18 cellular contexts compared by ENCODE assay signal in the genomic region with DNA sequence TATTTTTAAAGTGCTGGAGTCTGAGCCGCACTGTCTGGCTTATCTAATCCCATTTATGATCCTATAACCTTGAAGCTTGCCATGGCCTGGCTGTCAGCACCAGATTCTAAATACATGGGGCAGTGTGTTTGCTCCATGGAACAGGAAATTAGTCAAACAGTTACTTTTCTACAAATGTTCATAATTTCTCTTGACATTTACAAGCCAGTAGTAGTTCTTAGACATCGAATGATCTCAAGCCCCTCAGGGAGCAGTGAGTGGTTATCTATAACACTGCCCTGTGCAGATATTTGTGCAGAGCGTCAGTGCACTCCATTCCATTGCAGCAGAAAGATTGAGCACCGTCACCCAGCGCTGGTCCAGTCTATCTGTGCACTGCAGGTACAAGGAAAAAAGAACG.
A peak's percentile ranks its signal among the peaks of the same experiment; 100 is the strongest.
DNase-seq lines count a peak whose midpoint lies in the region; ATAC-seq and TF ChIP-seq lines count a peak whose summit lies in the region.
"Had no signal": no experiment of that assay in that cellular context is flagged by ENCODE, and none has a peak within 500 bp of the region (broad histone marks: within the 10 kb centered on the region; RNA-seq: fewer than 3 reads in every experiment).

No MANE protein-coding gene starts in this region.

- H3K4me3 ChIP-seq in gastroesophageal sphincter (no peak overlapping the region), osteoblast (ENCODE audit: insufficient read depth, low read length) (no peak overlapping the region), neural progenitor cell (no peak overlapping the region)

- TF ChIP-seq POLR2A in gastroesophageal sphincter (IDR thresholded peaks at IDR 0.05) (no peak), erythroblast (IDR thresholded peaks at IDR 0.05; ENCODE audit: low read length) (no peak)

- H3K4me1 Mint-ChIP-seq in WTC11 = peaks cover 23% of the 10 kb centered on the region
- H3K4me1 Mint-ChIP-seq in neural progenitor cell = peaks cover 34% of the 10 kb centered on the region
- H3K4me1 Mint-ChIP-seq: naive B cell had no signal

- H3K4me3 Mint-ChIP-seq in WTC11 = no peak overlapping the region
- H3K4me3 Mint-ChIP-seq in neural progenitor cell = no peak overlapping the region
- H3K4me3 Mint-ChIP-seq: CD4-positive, alpha-beta T cell; effector memory CD8-positive, alpha-beta T cell; naive B cell had no signal

- no peaks in the 10 kb centered on the region for H3K36me3 Mint-ChIP-seq in WTC11
- H3K36me3 Mint-ChIP-seq in neural progenitor cell = no peaks in the 10 kb centered on the region
- H3K36me3 Mint-ChIP-seq: naive B cell had no signal

- H3K36me3 ChIP-seq in gastroesophageal sphincter (no peaks in the 10 kb centered on the region), osteoblast (ENCODE audit: insufficient read depth, low read length) (no peaks in the 10 kb centered on the region), neural progenitor cell (no peaks in the 10 kb centered on the region)

- CTCF ChIA-PET in WTC11 (lab: Charles Lee) = no interaction called here

- H4K20me1 ChIP-seq in osteoblast (ENCODE audit: insufficient read depth, low read length) (no peaks in the 10 kb centered on the region), neural progenitor cell (ENCODE audit: low read depth) (no peaks in the 10 kb centered on the region)

- WGBS in gastroesophageal sphincter (ENCODE audit: low coverage in 1 of 2), 2 donors = 26 to 31% methylated on average over 5 to 6 of the region's 6 CpGs

- H3K4me1 ChIP-seq in gastroesophageal sphincter (peaks cover 5 to 20% (median 15%) of the 10 kb centered on the region in 3 donors), osteoblast (ENCODE audit: insufficient read depth, low read length) (peaks cover 6% of the 10 kb centered on the region), neural progenitor cell (no peaks in the 10 kb centered on the region)

- POLR2A ChIA-PET in WTC11 (lab: Charles Lee) = no interaction called here

- no peak overlapping the region for H2AFZ ChIP-seq in osteoblast (ENCODE audit: low read length)
- no peak overlapping the region for H2AFZ ChIP-seq in neural progenitor cell (replicated peaks)

- H3K9me3 ChIP-seq in gastroesophageal sphincter (no peaks in the 10 kb centered on the region), osteoblast (ENCODE audit: low read depth, low read length) (no peaks in the 10 kb centered on the region), neural progenitor cell (ENCODE audit: low read depth) (no peaks in the 10 kb centered on the region)

- no peak overlapping the region for H3K9ac ChIP-seq in neural progenitor cell

- no peaks in the 10 kb centered on the region for H3K27me3 ChIP-seq in gastroesophageal sphincter
- peaks cover 15% of the 10 kb centered on the region for H3K27me3 ChIP-seq in osteoblast (ENCODE audit: insufficient read depth, low read length)
- no peaks in the 10 kb centered on the region for H3K27me3 ChIP-seq in neural progenitor cell

- DNase-seq in ELR (ENCODE audit: low read depth) = peak; percentile 26
- peak; percentile 52 for DNase-seq in SK-N-DZ (ENCODE audit: low spot score)
- no peak for DNase-seq in osteoblast (ENCODE audit: insufficient read length, low spot score, missing footprints)
- DNase-seq in activated CD4-positive, alpha-beta T cell treated with anti-CD3 and anti-CD28 coated beads for 4 hours = no peak
- no peak for DNase-seq in WTC11 (ENCODE audit: low spot score)
- DNase-seq in erythroblast (lab: John Stamatoyannopoulos, UW) = no peak
- DNase-seq in neural progenitor cell (ENCODE audit: low spot score) = no peak
- DNase-seq: activated CD4-positive, alpha-beta T cell treated with anti-CD3 and anti-CD28 coated beads for 48 hours; activated CD8-positive, alpha-beta memory T cell treated with anti-CD3 and anti-CD28 coated beads, Interleukin-2, amount 50 U/mL, for 4 hours; activated effector memory CD4-positive, alpha-beta T cell treated with anti-CD3 and anti-CD28 coated beads, Interleukin-2, amount 50 U/mL, for 16 hours; CD4-positive, alpha-beta T cell; effector memory CD8-positive, alpha-beta T cell; naive B cell; NCI-H1436 treated with DMSO at 0.1 percent for 48 hours; NCI-H345; stimulated activated naive CD4-positive, alpha-beta T cell treated with Interleukin-2 at 50 U/mL for 16 hours; T-helper 9 cell had no signal

- no peak for TF ChIP-seq EP300 in gastroesophageal sphincter (IDR thresholded peaks at IDR 0.05)

- ATAC-seq in gastroesophageal sphincter (peak; percentile 26), WTC11 (no peak)
- ATAC-seq: effector memory CD8-positive, alpha-beta T cell had no signal

- no peaks in the 10 kb centered on the region for H3F3A ChIP-seq in neural progenitor cell (ENCODE audit: low read depth)

- H3K27ac Mint-ChIP-seq in WTC11 (no peak overlapping the region), neural progenitor cell (no peak overlapping the region)
- H3K27ac Mint-ChIP-seq: CD4-positive, alpha-beta T cell; effector memory CD8-positive, alpha-beta T cell; naive B cell had no signal

- no peak overlapping the region for H3K27ac ChIP-seq in gastroesophageal sphincter
- no peak overlapping the region for H3K27ac ChIP-seq in osteoblast (ENCODE audit: low read depth, low read length)
- no peak overlapping the region for H3K27ac ChIP-seq in neural progenitor cell

- H3K79me2 ChIP-seq in osteoblast (ENCODE audit: insufficient read depth, low read length) (no peaks in the 10 kb centered on the region), neural progenitor cell (ENCODE audit: low read depth) (no peaks in the 10 kb centered on the region)

- H3K4me2 ChIP-seq in osteoblast (ENCODE audit: insufficient read depth, low read length) = peak overlapping the region; percentile 19
- H3K4me2 ChIP-seq in neural progenitor cell = no peak overlapping the region

- H3K9me3 Mint-ChIP-seq in WTC11 = no peaks in the 10 kb centered on the region
- no peaks in the 10 kb centered on the region for H3K9me3 Mint-ChIP-seq in neural progenitor cell
- H3K9me3 Mint-ChIP-seq: CD4-positive, alpha-beta T cell; effector memory CD8-positive, alpha-beta T cell had no signal

- TF ChIP-seq CTCF in gastroesophageal sphincter (IDR thresholded peaks at IDR 0.05) = no peak
- TF ChIP-seq CTCF in osteoblast (IDR thresholded peaks at IDR 0.05; ENCODE audit: extremely low read depth, low read depth, low read length) = no peak
- TF ChIP-seq CTCF in WTC11 (IDR thresholded peaks at IDR 0.05) = no peak
- TF ChIP-seq CTCF in neural progenitor cell (IDR thresholded peaks at IDR 0.05) = no peak

- H3K27me3 Mint-ChIP-seq in WTC11 (ENCODE audit: low read depth) = no peaks in the 10 kb centered on the region; the same call in 1 of the 2 replicates
- peaks cover 2% of the 10 kb centered on the region for H3K27me3 Mint-ChIP-seq in neural progenitor cell (ENCODE audit: insufficient read depth, low read depth)

TF ChIP-seq in WTC11, 78 proteins besides CTCF, POLR2A, EP300 and RAD21 (continues in another document):
- TF ChIP-seq ARID4B (CRISPR knock-in tag; IDR thresholded peaks at IDR 0.05; ENCODE audit: borderline replicate concordance) (no peak), ATF1 (CRISPR knock-in tag; IDR thresholded peaks at IDR 0.05) (no peak), NFATC4 (CRISPR knock-in tag; IDR thresholded peaks at IDR 0.05) (no peak), NFE2L1 (CRISPR knock-in tag; IDR thresholded peaks at IDR 0.05) (no peak), PREB (CRISPR knock-in tag; IDR thresholded peaks at IDR 0.05; ENCODE audit: borderline replicate concordance) (no peak), GABPB1 (CRISPR knock-in tag; IDR thresholded peaks at IDR 0.05) (no peak)

Comparison
In these comparisons a context has a peak if more than half of its experiments do, and no peak if none do; other contexts are left out.
1. DNase-seq: peak in ELR (single experiment) and SK-N-DZ (single experiment); none in osteoblast (single experiment), activated CD4-positive, alpha-beta T cell treated with anti-CD3 and anti-CD28 coated beads for 4 hours (0 of 2), WTC11 (single experiment), erythroblast (0 of 2) and neural progenitor cell (single experiment).